1 cellular context compared by ENCODE assay signal in genomic region chr11:41660585-41660984, GRCh38.
TF ChIP-seq lines count a peak whose summit lies in the region.

No MANE protein-coding gene starts in this region.

TF ChIP-seq in GM12878, 131 proteins besides CTCF, POLR2A, EP300 and RAD21:
- TF ChIP-seq E2F8 (IDR thresholded peaks at IDR 0.05; ENCODE audit: low read depth, partially characterized antibody) (no peak), RCOR1 (conservative IDR thresholded peaks at IDR 0.05; ENCODE audit: low read depth, low read length) (no peak), IKZF2 (IDR thresholded peaks at IDR 0.05) (no peak)
